Comparison of ENCODE assay signal across 9 cellular contexts in genomic region chr6:56091159-56091869, GRCh38.
A peak's percentile ranks its signal among the peaks of the same experiment; 100 is the strongest.
DNase-seq lines count a peak whose midpoint lies in the region; ATAC-seq and TF ChIP-seq lines count a peak whose summit lies in the region.
"Had no signal": no experiment of that assay in that cellular context is flagged by ENCODE, and none has a peak within 500 bp of the region (broad histone marks: within the 10 kb centered on the region; RNA-seq: fewer than 3 reads in every experiment).

No MANE protein-coding gene starts in this region.

- CTCF ChIA-PET in MCF 10A (lab: Yijun Ruan, JAX): interaction anchor here (0.6 kb wide), 1 partner anchor 200 kb away, joined by 3 read pairs; no protein-coding TSS in a partner anchor

- peaks cover 16% of the 10 kb centered on the region for H3K9me3 Mint-ChIP-seq in MCF 10A (ENCODE audit: unreplicated experiment)
- peaks cover 9% of the 10 kb centered on the region for H3K9me3 Mint-ChIP-seq in activated T-cell treated with anti-CD3 and anti-CD28 coated beads, Interleukin-2, amount 50 U/mL, for 24 hours

- H3K9me3 ChIP-seq in lower lobe of right lung: peaks cover 14% of the 10 kb centered on the region

- H3K4me1 Mint-ChIP-seq in MCF 10A (ENCODE audit: insufficient read depth, unreplicated experiment): peaks cover 8% of the 10 kb centered on the region
- H3K4me1 Mint-ChIP-seq in activated T-cell treated with anti-CD3 and anti-CD28 coated beads, Interleukin-2, amount 50 U/mL, for 24 hours (ENCODE audit: low read depth): no peaks in the 10 kb centered on the region

- no TSS peak for BruUV-seq in MCF 10A (replicated peaks; lab: Mats Ljungman, UMichigan)

- intact Hi-C loops in MCF 10A (cut with micrococcal nuclease): no loop called here
- intact Hi-C loops in lower lobe of right lung (cut with DNase I): no loop called here

- TF ChIP-seq CTCF in MCF 10A (IDR thresholded peaks at IDR 0.05; ENCODE audit: unreplicated experiment): no peak
- TF ChIP-seq CTCF in lower lobe of right lung (IDR thresholded peaks at IDR 0.05): no peak

- peak; percentile 65 for DNase-seq in AG20443 (ENCODE audit: low spot score)
- DNase-seq in LoVo (ENCODE audit: low spot score): peak; percentile 51
- peak; percentile 62 for DNase-seq in MCF 10A (ENCODE audit: unreplicated experiment)
- no peak for DNase-seq in lower lobe of right lung
- no peak for DNase-seq in activated T-cell treated with anti-CD3 and anti-CD28 coated beads, Interleukin-2, amount 50 U/mL, for 24 hours
- DNase-seq in NCI-H524 treated with DMSO at 0.1 percent for 48 hours (lab: John Stamatoyannopoulos, UW): no peak
- DNase-seq: hypothalamus had no signal

- H3K27me3 ChIP-seq in lower lobe of right lung (ENCODE audit: low read depth): no peaks in the 10 kb centered on the region

- H3K36me3 ChIP-seq in lower lobe of right lung: no peaks in the 10 kb centered on the region

- POLR2A ChIA-PET in MCF 10A (lab: Yijun Ruan, JAX): interaction anchor here (0.7 to 1.8 kb wide), 2 partner anchors 9 to 21 kb away, joined by 3 to 7 read pairs; no protein-coding TSS in a partner anchor

- peak overlapping the region; percentile 38 for H3K27ac ChIP-seq in lower lobe of right lung

- H3K36me3 Mint-ChIP-seq in MCF 10A (ENCODE audit: insufficient read depth, unreplicated experiment): no peaks in the 10 kb centered on the region
- H3K36me3 Mint-ChIP-seq in activated T-cell treated with anti-CD3 and anti-CD28 coated beads, Interleukin-2, amount 50 U/mL, for 24 hours (ENCODE audit: low read depth): no peaks in the 10 kb centered on the region

- peak; percentile 76 to 82 for ATAC-seq in lower lobe of right lung
- no peak for ATAC-seq in GM21447 (IDR thresholded peaks at IDR 0.05; ENCODE audit: unreplicated experiment)
- ATAC-seq in GM21576 (IDR thresholded peaks at IDR 0.05; ENCODE audit: unreplicated experiment): no peak

- H3K4me3 ChIP-seq in lower lobe of right lung: no peak overlapping the region

- no peak overlapping the region for H3K4me3 Mint-ChIP-seq in MCF 10A (ENCODE audit: unreplicated experiment)
- no peak overlapping the region for H3K4me3 Mint-ChIP-seq in activated T-cell treated with anti-CD3 and anti-CD28 coated beads, Interleukin-2, amount 50 U/mL, for 24 hours

- H3K27ac Mint-ChIP-seq in MCF 10A (ENCODE audit: low read depth, unreplicated experiment): peak overlapping the region; percentile 67
- no peak overlapping the region for H3K27ac Mint-ChIP-seq in activated T-cell treated with anti-CD3 and anti-CD28 coated beads, Interleukin-2, amount 50 U/mL, for 24 hours

- no peaks in the 10 kb centered on the region for H3K27me3 Mint-ChIP-seq in MCF 10A (ENCODE audit: insufficient read depth, unreplicated experiment)
- no peaks in the 10 kb centered on the region for H3K27me3 Mint-ChIP-seq in activated T-cell treated with anti-CD3 and anti-CD28 coated beads, Interleukin-2, amount 50 U/mL, for 24 hours

- H3K4me1 ChIP-seq in lower lobe of right lung: peaks cover 5% of the 10 kb centered on the region

Comparison
In these comparisons a context has a peak if more than half of its experiments do, and no peak if none do; other contexts are left out.
1. DNase-seq: peak in AG20443 (single experiment), LoVo (single experiment) and MCF 10A (single experiment); none in lower lobe of right lung (single experiment), activated T-cell treated with anti-CD3 and anti-CD28 coated beads, Interleukin-2, amount 50 U/mL, for 24 hours (single experiment) and NCI-H524 treated with DMSO at 0.1 percent for 48 hours (single experiment).
2. ATAC-seq: peak in lower lobe of right lung (2 of 2); none in GM21447 (single experiment) and GM21576 (single experiment).